In the genomic region with DNA sequence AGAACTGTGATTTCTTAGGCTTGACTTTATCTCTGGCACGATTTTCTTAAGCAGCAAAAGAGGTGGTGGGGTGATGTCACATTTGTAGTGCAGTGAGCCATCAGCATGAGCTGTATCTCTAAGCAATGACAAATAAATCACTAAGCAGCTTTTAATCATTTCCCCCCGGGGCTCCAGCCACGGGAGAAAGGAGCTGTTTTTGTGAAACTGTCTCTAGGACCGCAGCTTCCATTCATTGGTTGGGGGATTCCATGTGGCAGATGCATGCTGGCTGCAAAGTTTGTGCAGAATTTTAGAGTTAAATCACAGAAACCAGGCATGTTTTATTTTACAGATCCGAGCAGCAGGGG, we compare ENCODE assay signal across 8 cellular contexts. TPM values are rescaled to one million over a fixed set of nuclear protein-coding genes. Genes with fewer than 3 reads are reported as not detected.
DNase-seq lines count a peak whose midpoint lies in the region; ATAC-seq and TF ChIP-seq lines count a peak whose summit lies in the region.

No MANE protein-coding gene starts in this region.

- H3K4me3 Mint-ChIP-seq in naive thymus-derived CD8-positive, alpha-beta T cell, result peak overlapping the region; percentile 38 to 76 (median 62)
- peak overlapping the region in 3 of 7 donors; percentile 25 to 43 (median 29) for H3K4me3 Mint-ChIP-seq in CD8-positive, alpha-beta memory T cell

- no peaks in the 10 kb centered on the region for H3K9me3 ChIP-seq in PC-9 (ENCODE audit: insufficient read depth, low read depth)
- no peaks in the 10 kb centered on the region for H3K9me3 ChIP-seq in CD8-positive, alpha-beta memory T cell (ENCODE audit: low read length)

- H3K4me1 Mint-ChIP-seq in naive thymus-derived CD8-positive, alpha-beta T cell, result peaks cover 4 to 19% (median 15%) of the 10 kb centered on the region in 4 donors
- H3K4me1 Mint-ChIP-seq in CD8-positive, alpha-beta memory T cell, result peaks cover 7 to 11% (median 8%) of the 10 kb centered on the region in 3 donors

- no peak overlapping the region for H3K27ac Mint-ChIP-seq in naive thymus-derived CD8-positive, alpha-beta T cell
- H3K27ac Mint-ChIP-seq in CD8-positive, alpha-beta memory T cell, result peak overlapping the region in 1 of 8 donors; percentile 44

- H2AFZ ChIP-seq in PC-9, result no peak overlapping the region

- peaks cover 32% of the 10 kb centered on the region for H3K4me1 ChIP-seq in PC-9 (replicated peaks; ENCODE audit: insufficient read depth)
- H3K4me1 ChIP-seq in CD8-positive, alpha-beta memory T cell (ENCODE audit: insufficient read depth, low read length), result no peaks in the 10 kb centered on the region

- no peaks in the 10 kb centered on the region for H3K36me3 Mint-ChIP-seq in naive thymus-derived CD8-positive, alpha-beta T cell
- H3K36me3 Mint-ChIP-seq in CD8-positive, alpha-beta memory T cell, result no peaks in the 10 kb centered on the region

- intact Hi-C loops in PC-9 (cut with micrococcal nuclease; ENCODE audit: unreplicated experiment) (loop anchor here (2.0 kb wide), 2 partner anchors 45 to 173 kb away; no protein-coding TSS in a partner anchor), dorsolateral prefrontal cortex (cut with DNase I) (no loop called here)

- DNase-seq in GM10266 (ENCODE audit: extremely low spot score) (peak; percentile 37), H4 (ENCODE audit: low spot score) (peak; percentile 4), PC-9 (peak in 1 of 2 experiments; percentile 55), dorsolateral prefrontal cortex (no peak), SW 1271 (lab: John Stamatoyannopoulos, UW) (no peak)
- DNase-seq in naive thymus-derived CD8-positive, alpha-beta T cell, result no peak
- DNase-seq in CD8-positive, alpha-beta memory T cell, result no peak

- no peaks in the 10 kb centered on the region for H4K20me1 ChIP-seq in PC-9 (ENCODE audit: insufficient read depth)

- CTCF ChIA-PET in PC-9 (lab: Charles Lee), result interaction anchor here (0.6 kb wide), 2 partner anchors 42 to 135 kb away, joined by 3 to 14 read pairs; no protein-coding TSS in a partner anchor
- CTCF ChIA-PET in CD8-positive, alpha-beta memory T cell (lab: Charles Lee), result no interaction called here

- peak overlapping the region; percentile 76 for H3K4me2 ChIP-seq in PC-9

- no peaks in the 10 kb centered on the region for H3K36me3 ChIP-seq in PC-9 (ENCODE audit: low read depth)
- H3K36me3 ChIP-seq in CD8-positive, alpha-beta memory T cell (ENCODE audit: insufficient read depth, low read length), result no peaks in the 10 kb centered on the region

- no peaks in the 10 kb centered on the region for H3K27me3 ChIP-seq in PC-9 (ENCODE audit: insufficient read depth, low read depth)
- peaks cover 0 to 10% (median 0%) of the 10 kb centered on the region in 45 donors for H3K27me3 ChIP-seq in dorsolateral prefrontal cortex
- no peaks in the 10 kb centered on the region for H3K27me3 ChIP-seq in CD8-positive, alpha-beta memory T cell (ENCODE audit: insufficient read depth, low read length, poor library complexity, severe bottlenecking)

- TF ChIP-seq CTCF in GM10266 (IDR thresholded peaks at IDR 0.05; ENCODE audit: control insufficient read depth, insufficient read depth, low read depth, missing control alignments), result no peak
- TF ChIP-seq CTCF in PC-9 (conservative IDR thresholded peaks at IDR 0.05), result no peak
- no peak for TF ChIP-seq CTCF in dorsolateral prefrontal cortex (IDR thresholded peaks at IDR 0.05 in 54 of 56, conservative IDR thresholded peaks at IDR 0.05 in 2 of 56; ENCODE audit: low read depth in 1 of 56, partially characterized antibody in 56 of 56)

- H3K79me2 ChIP-seq in PC-9 (ENCODE audit: low read depth), result no peaks in the 10 kb centered on the region

- no peaks in the 10 kb centered on the region for H3K9me2 ChIP-seq in PC-9 (ENCODE audit: insufficient read depth)

- peaks cover 0 to 5% (median 0%) of the 10 kb centered on the region in 9 donors for H3K9me3 Mint-ChIP-seq in naive thymus-derived CD8-positive, alpha-beta T cell
- no peaks in the 10 kb centered on the region for H3K9me3 Mint-ChIP-seq in CD8-positive, alpha-beta memory T cell

- POLR2A ChIA-PET in PC-9 (lab: Charles Lee; ENCODE audit: unreplicated experiment), result interaction anchor here (1.1 kb wide), 1 partner anchor 30 kb away, joined by 8 read pairs; no protein-coding TSS in a partner anchor
- POLR2A ChIA-PET in naive thymus-derived CD8-positive, alpha-beta T cell (lab: Charles Lee), result no interaction called here
- POLR2A ChIA-PET in CD8-positive, alpha-beta memory T cell (lab: Charles Lee), result no interaction called here

- H3F3A ChIP-seq in PC-9 (ENCODE audit: insufficient read depth, low read depth), result peaks cover 13% of the 10 kb centered on the region

- no peak for ATAC-seq in naive thymus-derived CD8-positive, alpha-beta T cell
- ATAC-seq in GM19324 (IDR thresholded peaks at IDR 0.05; ENCODE audit: low FRiP score, unreplicated experiment), result no peak

- peaks cover 21 to 69% (median 40%) of the 10 kb centered on the region in 5 donors for H3K27me3 Mint-ChIP-seq in naive thymus-derived CD8-positive, alpha-beta T cell
- peaks cover 21 to 41% of the 10 kb centered on the region in 2 donors for H3K27me3 Mint-ChIP-seq in CD8-positive, alpha-beta memory T cell

- H3K4me3 ChIP-seq in PC-9 (peak overlapping the region; percentile 47), dorsolateral prefrontal cortex (peak overlapping the region; percentile 19 to 74 (median 57))
- no peak overlapping the region for H3K4me3 ChIP-seq in CD8-positive, alpha-beta memory T cell (ENCODE audit: low read length)

- peak overlapping the region; percentile 77 for H3K27ac ChIP-seq in PC-9
- peak overlapping the region in 22 of 59 donors; percentile 1 to 78 (median 35) for H3K27ac ChIP-seq in dorsolateral prefrontal cortex
- H3K27ac ChIP-seq in CD8-positive, alpha-beta memory T cell (ENCODE audit: low read depth, low read length), result no peak overlapping the region

- TSS peak; percentile 70 for BruUV-seq in PC-9 (replicated peaks; lab: Mats Ljungman, UMichigan)

RNA-seq across cellular contexts. Expression of a gene that starts 0.5 kb away (rescaled TPM):
- total RNA-seq in H4 (2014; rRNA removed; shearing (Covaris generic)), result 2.5 and 5.2 TPM in 2 replicates
- total RNA-seq in PC-9 (2021) (26.2 and 41.1 TPM in 2 replicates), dorsolateral prefrontal cortex (10 to 100 TPM; 24.6 to 77.5 (median 52.2) TPM)
- total RNA-seq in naive thymus-derived CD8-positive, alpha-beta T cell, result not detected
- polyA plus RNA-seq in naive thymus-derived CD8-positive, alpha-beta T cell, result not detected
- under 1 TPM in 1 of 2 experiments, not detected in 1; 0.20 TPM for total RNA-seq in CD8-positive, alpha-beta memory T cell
- polyA plus RNA-seq in CD8-positive, alpha-beta memory T cell, result not detected

Comparison
In these comparisons a context has a peak if more than half of its experiments do, and no peak if none do; other contexts are left out.
1. DNase-seq: peak in GM10266 (single experiment) and H4 (single experiment); none in dorsolateral prefrontal cortex (0 of 10), naive thymus-derived CD8-positive, alpha-beta T cell (0 of 10), CD8-positive, alpha-beta memory T cell (0 of 5) and SW 1271 (0 of 2).